In the genomic region with DNA sequence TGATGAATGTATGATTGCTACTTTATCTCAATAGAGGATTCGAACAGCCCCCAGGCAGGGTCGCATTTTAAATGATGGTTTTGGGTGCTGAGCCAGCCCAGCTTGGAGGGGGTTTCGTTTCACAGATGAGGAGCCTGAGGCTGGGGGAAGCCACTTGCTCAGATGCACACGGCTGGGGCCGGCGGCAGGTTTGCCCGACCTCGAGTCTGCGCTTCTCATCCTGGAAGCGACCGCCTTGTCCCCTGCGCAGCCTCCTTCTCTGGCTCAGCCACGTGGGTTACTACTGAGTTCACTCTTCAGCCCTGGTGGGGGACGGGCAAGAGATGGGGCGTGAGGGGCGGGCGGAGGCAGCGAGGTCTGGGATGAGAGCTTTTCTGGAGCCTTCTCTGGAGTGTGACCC, we compare ENCODE assay signal across 13 cellular contexts. TPM values are rescaled to one million over a fixed set of nuclear protein-coding genes. Genes with fewer than 3 reads are reported as not detected.
"Had no signal": no experiment of that assay in that cellular context is flagged by ENCODE, and none has a peak within 500 bp of the region (broad histone marks: within the 10 kb centered on the region; RNA-seq: fewer than 3 reads in every experiment).

No MANE protein-coding gene starts in this region.

- H3K4me1 ChIP-seq: neural progenitor cell, pancreas, thyroid gland had no signal

- H3K9me3 Mint-ChIP-seq: activated naive CD8-positive, alpha-beta T cell treated with anti-CD3 and anti-CD28 coated beads for 36 hours; activated T-helper 17 cell treated with anti-CD3 and anti-CD28 coated beads, Interleukin-2, amount 50 U/mL, for 72 hours; stimulated activated effector memory CD8-positive, alpha-beta T cell treated with anti-CD3 and anti-CD28 coated beads, Interleukin-12 subunit alpha, Interleukin-12 subunit beta, amount 100 ng/mL, for 72 hours had no signal

- H3K36me3 Mint-ChIP-seq: activated naive CD8-positive, alpha-beta T cell treated with anti-CD3 and anti-CD28 coated beads for 36 hours; neural progenitor cell; stimulated activated effector memory CD8-positive, alpha-beta T cell treated with anti-CD3 and anti-CD28 coated beads, Interleukin-12 subunit alpha, Interleukin-12 subunit beta, amount 100 ng/mL, for 72 hours had no signal

- ATAC-seq: activated CD8-positive, alpha-beta T cell treated with anti-CD3 and anti-CD28 coated beads, Interleukin-2, amount 10 ng/mL, durations not matched to agents 7 days and 5 days; activated T-helper 17 cell treated with anti-CD3 and anti-CD28 coated beads, Interleukin-2, amount 50 U/mL, for 72 hours; pancreas; stimulated activated effector memory CD8-positive, alpha-beta T cell treated with anti-CD3 and anti-CD28 coated beads, Interleukin-12 subunit alpha, Interleukin-12 subunit beta, amount 100 ng/mL, for 72 hours had no signal

- H3K36me3 ChIP-seq: esophagus muscularis mucosa, neural progenitor cell, pancreas, thyroid gland had no signal

- H3K27me3 ChIP-seq: thyroid gland had no signal

- H3K4me3 ChIP-seq: esophagus muscularis mucosa, neural progenitor cell, pancreas, thyroid gland had no signal

- H3K4me3 Mint-ChIP-seq: activated CD8-positive, alpha-beta T cell treated with anti-CD3 and anti-CD28 coated beads, Interleukin-2, amount 10 ng/mL, durations not matched to agents 7 days and 5 days; activated T-helper 17 cell treated with anti-CD3 and anti-CD28 coated beads, Interleukin-2, amount 50 U/mL, for 72 hours; neural progenitor cell; stimulated activated effector memory CD8-positive, alpha-beta T cell treated with anti-CD3 and anti-CD28 coated beads, Interleukin-12 subunit alpha, Interleukin-12 subunit beta, amount 100 ng/mL, for 72 hours had no signal

- DNase-seq: activated CD4-positive, alpha-beta T cell treated with anti-CD3 and anti-CD28 coated beads for 1 hour; activated CD8-positive, alpha-beta T cell treated with anti-CD3 and anti-CD28 coated beads, Interleukin-2, amount 10 ng/mL, durations not matched to agents 7 days and 5 days; activated naive CD8-positive, alpha-beta T cell treated with anti-CD3 and anti-CD28 coated beads for 36 hours; mesendoderm; small intestine; T-helper 9 cell had no signal

- H3K27me3 Mint-ChIP-seq: activated naive CD8-positive, alpha-beta T cell treated with anti-CD3 and anti-CD28 coated beads for 36 hours; activated T-helper 17 cell treated with anti-CD3 and anti-CD28 coated beads, Interleukin-2, amount 50 U/mL, for 72 hours had no signal

- H3K27ac Mint-ChIP-seq: activated naive CD8-positive, alpha-beta T cell treated with anti-CD3 and anti-CD28 coated beads for 36 hours; activated T-helper 17 cell treated with anti-CD3 and anti-CD28 coated beads, Interleukin-2, amount 50 U/mL, for 72 hours; neural progenitor cell had no signal

- H3K9me3 ChIP-seq: esophagus muscularis mucosa, pancreas, thyroid gland had no signal

- H3K27ac ChIP-seq: esophagus muscularis mucosa, neural progenitor cell, pancreas, thyroid gland had no signal

RNA-seq across cellular contexts. Expression of a gene that starts 25.3 kb away (rescaled TPM):
- total RNA-seq: activated naive CD8-positive, alpha-beta T cell treated with anti-CD3 and anti-CD28 coated beads for 36 hours; activated T-helper 17 cell treated with anti-CD3 and anti-CD28 coated beads, Interleukin-2, amount 50 U/mL, for 72 hours; SK-MEL-5 had no signal
